Comparison of ENCODE assay signal across 1 cellular context in the genomic region with DNA sequence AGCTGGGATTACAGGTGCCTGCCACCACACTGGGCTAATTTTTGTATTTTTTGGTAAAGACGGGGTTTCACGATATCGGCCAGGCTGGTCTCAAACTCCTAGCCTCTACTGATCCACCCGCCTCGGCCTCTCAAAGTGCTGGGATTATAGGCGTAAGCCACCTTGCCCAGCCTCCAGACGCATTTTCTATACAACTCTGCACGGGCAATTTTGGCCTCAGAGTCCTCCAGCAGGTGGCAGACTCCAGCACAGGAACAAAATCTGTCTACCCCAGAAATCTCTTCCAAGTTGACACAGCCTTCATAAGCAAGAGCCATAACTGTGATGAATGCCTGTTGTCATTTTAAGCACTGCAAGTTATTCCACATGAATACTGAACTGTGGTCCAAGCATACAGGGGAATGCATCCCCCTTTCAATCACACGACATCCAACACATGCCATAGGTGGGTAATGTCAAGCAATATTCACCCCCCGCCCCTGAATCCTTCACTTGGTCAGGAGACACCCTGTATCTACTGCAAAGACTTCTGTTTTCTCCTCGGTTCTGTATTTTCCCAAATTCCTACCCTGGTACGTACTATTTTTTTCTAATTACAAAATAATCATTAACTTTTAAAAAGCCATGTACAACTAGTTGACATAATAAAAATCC.
TF ChIP-seq lines count a peak whose summit lies in the region.

No MANE protein-coding gene starts in this region.

TF ChIP-seq in GM12878, 131 proteins besides CTCF, POLR2A, EP300 and RAD21:
- TF ChIP-seq NKRF (conservative IDR thresholded peaks at IDR 0.05) (no peak), SMC3 (IDR thresholded peaks at IDR 0.05; ENCODE audit: borderline replicate concordance, low read length) (peak; percentile 59; the same call in 1 of the 2 replicates), POU2F2 (IDR thresholded peaks at IDR 0.05; ENCODE audit: borderline replicate concordance, low read depth, low read length) (0 out of 3 replicates have a peak, but pooled peaks have one; percentile 17), YY1 (IDR thresholded peaks at IDR 0.05; ENCODE audit: low read depth, low read length) (0 out of 2 replicates have a peak, but pooled peaks have one; percentile 54)
- TF ChIP-seq, protein P1, sequence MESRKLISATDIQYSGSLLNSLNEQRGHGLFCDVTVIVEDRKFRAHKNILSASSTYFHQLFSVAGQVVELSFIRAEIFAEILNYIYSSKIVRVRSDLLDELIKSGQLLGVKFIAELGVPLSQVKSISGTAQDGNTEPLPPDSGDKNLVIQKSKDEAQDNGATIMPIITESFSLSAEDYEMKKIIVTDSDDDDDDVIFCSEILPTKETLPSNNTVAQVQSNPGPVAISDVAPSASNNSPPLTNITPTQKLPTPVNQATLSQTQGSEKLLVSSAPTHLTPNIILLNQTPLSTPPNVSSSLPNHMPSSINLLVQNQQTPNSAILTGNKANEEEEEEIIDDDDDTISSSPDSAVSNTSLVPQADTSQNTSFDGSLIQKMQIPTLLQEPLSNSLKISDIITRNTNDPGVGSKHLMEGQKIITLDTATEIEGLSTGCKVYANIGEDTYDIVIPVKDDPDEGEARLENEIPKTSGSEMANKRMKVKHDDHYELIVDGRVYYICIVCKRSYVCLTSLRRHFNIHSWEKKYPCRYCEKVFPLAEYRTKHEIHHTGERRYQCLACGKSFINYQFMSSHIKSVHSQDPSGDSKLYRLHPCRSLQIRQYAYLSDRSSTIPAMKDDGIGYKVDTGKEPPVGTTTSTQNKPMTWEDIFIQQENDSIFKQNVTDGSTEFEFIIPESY (IDR thresholded peaks at IDR 0.05), result 0 out of 2 replicates have a peak, but pooled peaks have one; percentile 39
- TF ChIP-seq, protein P2, sequence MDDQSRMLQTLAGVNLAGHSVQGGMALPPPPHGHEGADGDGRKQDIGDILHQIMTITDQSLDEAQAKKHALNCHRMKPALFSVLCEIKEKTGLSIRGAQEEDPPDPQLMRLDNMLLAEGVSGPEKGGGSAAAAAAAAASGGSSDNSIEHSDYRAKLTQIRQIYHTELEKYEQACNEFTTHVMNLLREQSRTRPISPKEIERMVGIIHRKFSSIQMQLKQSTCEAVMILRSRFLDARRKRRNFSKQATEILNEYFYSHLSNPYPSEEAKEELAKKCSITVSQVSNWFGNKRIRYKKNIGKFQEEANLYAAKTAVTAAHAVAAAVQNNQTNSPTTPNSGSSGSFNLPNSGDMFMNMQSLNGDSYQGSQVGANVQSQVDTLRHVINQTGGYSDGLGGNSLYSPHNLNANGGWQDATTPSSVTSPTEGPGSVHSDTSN (IDR thresholded peaks at IDR 0.05; ENCODE audit: insufficient replicate concordance, low read depth, low read length), result no peak
TF ChIP-seq in GM12878: peak in this region for 4.
